ENCODE assay signal across 19 cellular contexts in genomic region chr15:39585871-39586301, GRCh38. TPM values are rescaled to one million over a fixed set of nuclear protein-coding genes. Genes with fewer than 3 reads are reported as not detected.
DNase-seq lines count a peak whose midpoint lies in the region.
"Had no signal": no experiment of that assay in that cellular context is flagged by ENCODE, and none has a peak within 500 bp of the region (broad histone marks: within the 10 kb centered on the region; RNA-seq: fewer than 3 reads in every experiment).

No MANE protein-coding gene starts in this region.

- intact Hi-C loops in activated T-helper 2 cell treated with anti-CD3 and anti-CD28 coated beads, Interferon-gamma antibody, Interleukin-2, Interleukin-4, amounts not matched to agents 10 μg/mL and 5 μg/mL and 100 μg/mL, durations not matched to agents 14 hours and 24 hours and 36 hours (cut with micrococcal nuclease): no loop called here

- peak overlapping the region; percentile 82 for H3K4me2 ChIP-seq in skeletal muscle satellite cell (ENCODE audit: low read length)

- peaks cover 8% of the 10 kb centered on the region for H3K4me1 Mint-ChIP-seq in activated T-helper 2 cell treated with anti-CD3 and anti-CD28 coated beads, Interferon-gamma antibody, Interleukin-2, Interleukin-4, amounts not matched to agents 10 μg/mL and 5 μg/mL and 100 μg/mL, durations not matched to agents 14 hours and 24 hours and 36 hours (ENCODE audit: low read depth)

- H3K36me3 Mint-ChIP-seq in activated T-helper 2 cell treated with anti-CD3 and anti-CD28 coated beads, Interferon-gamma antibody, Interleukin-2, Interleukin-4, amounts not matched to agents 10 μg/mL and 5 μg/mL and 100 μg/mL, durations not matched to agents 14 hours and 24 hours and 36 hours (ENCODE audit: low read depth): no peaks in the 10 kb centered on the region
- H3K36me3 Mint-ChIP-seq: activated naive CD8-positive, alpha-beta T cell had no signal

- peak overlapping the region; percentile 83 for H3K9ac ChIP-seq in skeletal muscle satellite cell (ENCODE audit: low read depth, low read length)
- H3K9ac ChIP-seq: parathyroid adenoma had no signal

- no peak overlapping the region for H3K27ac Mint-ChIP-seq in activated T-helper 2 cell treated with anti-CD3 and anti-CD28 coated beads, Interferon-gamma antibody, Interleukin-2, Interleukin-4, amounts not matched to agents 10 μg/mL and 5 μg/mL and 100 μg/mL, durations not matched to agents 14 hours and 24 hours and 36 hours
- H3K27ac Mint-ChIP-seq: activated naive CD8-positive, alpha-beta T cell; CD14-positive monocyte had no signal

- H3K27me3 ChIP-seq in skeletal muscle satellite cell (ENCODE audit: control insufficient read depth, insufficient read depth, low read length): no peaks in the 10 kb centered on the region

- peak; percentile 76 for DNase-seq in GM04503 (ENCODE audit: low read depth)
- DNase-seq in astrocyte of the hippocampus (ENCODE audit: low read depth, low spot score): peak; percentile 27
- DNase-seq in glomerular endothelial cell (ENCODE audit: extremely low read depth, low read depth, low spot score): peak; percentile 36
- DNase-seq in NCI-H1092 (lab: John Stamatoyannopoulos, UW): no peak
- no peak for DNase-seq in NCI-H1436 treated with DMSO at 0.1 percent for 48 hours (lab: John Stamatoyannopoulos, UW)
- DNase-seq in NCI-H446 treated with DMSO at 0.1 percent for 48 hours (lab: John Stamatoyannopoulos, UW): no peak
- no peak for DNase-seq in activated T-helper 2 cell treated with anti-CD3 and anti-CD28 coated beads, Interferon-gamma antibody, Interleukin-2, Interleukin-4, amounts not matched to agents 10 μg/mL and 5 μg/mL and 100 μg/mL, durations not matched to agents 14 hours and 24 hours and 36 hours (ENCODE audit: low spot score)
- DNase-seq: activated CD4-positive, CD25-positive, alpha-beta regulatory T cell; activated CD8-positive, alpha-beta memory T cell treated with anti-CD3 and anti-CD28 coated beads, Interleukin-2, amount 50 U/mL, for 4 hours; cerebellar nuclear complex; NCI-H1417 treated with DMSO at 0.1 percent for 48 hours; NCI-H446; OCI-M1; stimulated activated CD4-positive, alpha-beta T cell treated with anti-CD3 and anti-CD28 coated beads, Interleukin-15, amount 100 ng/mL, for 24 hours; trophoblast cell had no signal

- H3K4me3 ChIP-seq in skeletal muscle satellite cell (ENCODE audit: low read length): peak overlapping the region; percentile 83

- H3K27me3 Mint-ChIP-seq in activated T-helper 2 cell treated with anti-CD3 and anti-CD28 coated beads, Interferon-gamma antibody, Interleukin-2, Interleukin-4, amounts not matched to agents 10 μg/mL and 5 μg/mL and 100 μg/mL, durations not matched to agents 14 hours and 24 hours and 36 hours (ENCODE audit: low read depth): peaks cover 36% of the 10 kb centered on the region

- H3K4me3 Mint-ChIP-seq in activated T-helper 2 cell treated with anti-CD3 and anti-CD28 coated beads, Interferon-gamma antibody, Interleukin-2, Interleukin-4, amounts not matched to agents 10 μg/mL and 5 μg/mL and 100 μg/mL, durations not matched to agents 14 hours and 24 hours and 36 hours (ENCODE audit: low read depth): no peak overlapping the region
- H3K4me3 Mint-ChIP-seq: activated naive CD8-positive, alpha-beta T cell; CD14-positive monocyte had no signal

- H3K36me3 ChIP-seq in skeletal muscle satellite cell (ENCODE audit: insufficient read depth, low read length): peaks cover 87% of the 10 kb centered on the region

- H3K4me1 ChIP-seq in skeletal muscle satellite cell (ENCODE audit: control insufficient read depth, insufficient read depth, low read length): peaks cover 33% of the 10 kb centered on the region
- H3K4me1 ChIP-seq: parathyroid adenoma had no signal

- no peaks in the 10 kb centered on the region for H3K9me3 Mint-ChIP-seq in activated T-helper 2 cell treated with anti-CD3 and anti-CD28 coated beads, Interferon-gamma antibody, Interleukin-2, Interleukin-4, amounts not matched to agents 10 μg/mL and 5 μg/mL and 100 μg/mL, durations not matched to agents 14 hours and 24 hours and 36 hours

- no peaks in the 10 kb centered on the region for H3K9me3 ChIP-seq in skeletal muscle satellite cell (replicated peaks; ENCODE audit: low read length)

RNA-seq across cellular contexts. Expression of gene THBS1, which starts 5.0 kb away (rescaled TPM):
- total RNA-seq in glomerular endothelial cell: 2,289 and 4,309 TPM in 2 replicates
- total RNA-seq in skeletal muscle satellite cell (2012; rRNA removed): 28.4 and 183 TPM in 2 replicates
- 0.32 and 0.43 TPM in 2 replicates for total RNA-seq in activated T-helper 2 cell treated with anti-CD3 and anti-CD28 coated beads, Interferon-gamma antibody, Interleukin-2, Interleukin-4, amounts not matched to agents 10 μg/mL and 5 μg/mL and 100 μg/mL, durations not matched to agents 14 hours and 24 hours and 36 hours

Comparison
In these comparisons a context has a peak if more than half of its experiments do, and no peak if none do; other contexts are left out.
1. DNase-seq: peak in GM04503 (single experiment), astrocyte of the hippocampus (single experiment) and glomerular endothelial cell (single experiment); none in NCI-H1092 (single experiment), NCI-H1436 treated with DMSO at 0.1 percent for 48 hours (single experiment), NCI-H446 treated with DMSO at 0.1 percent for 48 hours (single experiment) and activated T-helper 2 cell treated with anti-CD3 and anti-CD28 coated beads, Interferon-gamma antibody, Interleukin-2, Interleukin-4, amounts not matched to agents 10 μg/mL and 5 μg/mL and 100 μg/mL, durations not matched to agents 14 hours and 24 hours and 36 hours (single experiment).
2. RNA of gene THBS1, which starts 5.0 kb away (total RNA-seq): 2,289 to 4,309 TPM in glomerular endothelial cell; 0.32 to 0.43 TPM in activated T-helper 2 cell treated with anti-CD3 and anti-CD28 coated beads, Interferon-gamma antibody, Interleukin-2, Interleukin-4, amounts not matched to agents 10 μg/mL and 5 μg/mL and 100 μg/mL, durations not matched to agents 14 hours and 24 hours and 36 hours; every median in the first group is over 1,000 times any median in the second.